Comparison of ENCODE assay signal across 1 cellular context in the genomic region with DNA sequence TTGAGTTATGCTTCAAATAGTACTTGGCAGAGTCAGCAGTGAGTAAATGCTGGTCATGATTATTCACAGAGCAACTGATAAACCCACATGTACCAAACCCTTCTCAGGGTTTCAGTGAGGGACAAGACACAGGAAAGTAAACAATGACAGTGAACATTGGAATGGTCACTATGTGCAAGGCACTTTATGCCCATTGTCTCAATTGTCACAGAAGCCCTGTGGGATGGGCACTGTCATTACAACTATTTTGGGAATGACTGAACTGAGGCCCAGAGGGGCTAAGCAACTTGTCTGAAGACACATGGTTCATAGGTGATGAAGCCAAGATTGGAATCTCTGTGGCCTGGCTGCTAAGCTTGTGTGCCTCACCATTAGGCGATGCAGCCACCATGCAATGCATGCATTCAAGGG.
TF ChIP-seq lines count a peak whose summit lies in the region.

No MANE protein-coding gene starts in this region.

TF ChIP-seq in IMR-90, 13 proteins besides CTCF, POLR2A, EP300 and RAD21:
- TF ChIP-seq FOS (IDR thresholded peaks at IDR 0.05; ENCODE audit: low read depth, low read length), result 0 out of 2 replicates have a peak, but pooled peaks have one; percentile 3
- TF ChIP-seq, protein P1, sequence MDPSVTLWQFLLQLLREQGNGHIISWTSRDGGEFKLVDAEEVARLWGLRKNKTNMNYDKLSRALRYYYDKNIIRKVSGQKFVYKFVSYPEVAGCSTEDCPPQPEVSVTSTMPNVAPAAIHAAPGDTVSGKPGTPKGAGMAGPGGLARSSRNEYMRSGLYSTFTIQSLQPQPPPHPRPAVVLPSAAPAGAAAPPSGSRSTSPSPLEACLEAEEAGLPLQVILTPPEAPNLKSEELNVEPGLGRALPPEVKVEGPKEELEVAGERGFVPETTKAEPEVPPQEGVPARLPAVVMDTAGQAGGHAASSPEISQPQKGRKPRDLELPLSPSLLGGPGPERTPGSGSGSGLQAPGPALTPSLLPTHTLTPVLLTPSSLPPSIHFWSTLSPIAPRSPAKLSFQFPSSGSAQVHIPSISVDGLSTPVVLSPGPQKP (IDR thresholded peaks at IDR 0.05; ENCODE audit: borderline replicate concordance, low read depth, low read length), result no peak
TF ChIP-seq in IMR-90: peak in this region for 1.
